ENCODE assay signal across 12 cellular contexts in the genomic region with DNA sequence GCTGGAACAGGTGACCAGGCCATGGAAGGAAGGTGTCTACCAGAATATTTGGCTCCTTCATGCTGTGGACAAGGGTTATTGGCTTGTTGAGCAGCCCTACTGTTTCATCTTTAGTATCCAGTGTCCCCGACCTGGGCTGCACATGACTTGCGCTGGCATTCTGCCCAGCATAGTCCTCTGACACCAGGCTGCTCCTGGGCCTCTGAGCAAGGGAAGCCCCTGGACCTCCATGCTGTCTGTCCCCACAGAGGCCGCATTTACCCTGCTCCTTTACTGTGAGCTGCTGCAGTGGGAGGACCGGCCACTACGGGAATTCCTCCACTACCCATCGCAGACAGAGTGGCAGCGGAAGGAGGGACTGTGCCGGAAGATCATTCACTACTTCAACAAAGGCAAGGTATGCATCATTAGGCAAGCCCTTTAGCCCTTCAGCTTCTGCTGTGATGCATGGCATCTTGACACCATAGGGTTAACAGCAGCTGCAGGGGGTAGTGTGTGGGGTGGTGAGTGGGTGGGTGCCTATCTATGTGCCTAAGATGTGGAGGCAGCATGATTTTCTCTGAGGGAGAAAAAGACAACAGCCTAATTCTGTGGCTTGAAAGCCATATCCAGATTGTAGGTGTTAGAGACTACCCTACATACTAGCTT. TPM values are rescaled to one million over a fixed set of nuclear protein-coding genes. Genes with fewer than 3 reads are reported as not detected.
DNase-seq lines count a peak whose midpoint lies in the region; ATAC-seq, FAIRE-seq and TF ChIP-seq lines count a peak whose summit lies in the region.
"Had no signal": no experiment of that assay in that cellular context is flagged by ENCODE, and none has a peak within 500 bp of the region (broad histone marks: within the 10 kb centered on the region; RNA-seq: fewer than 3 reads in every experiment).

No MANE protein-coding gene starts in this region.

- CTCF ChIA-PET in HepG2 (lab: Yijun Ruan, JAX; ENCODE audit: low intra/inter-chr PET ratio, low total read pairs) = no interaction called here

- no peak for TF ChIP-seq EP300 in HepG2 (IDR thresholded peaks at IDR 0.05; ENCODE audit: low read depth in 2 of 2, low read length in 2 of 2)
- no peak for TF ChIP-seq EP300 in HepG2 (CRISPR knock-in tag; IDR thresholded peaks at IDR 0.05; ENCODE audit: borderline replicate concordance)

- TF ChIP-seq POLR2A in HepG2 (IDR thresholded peaks at IDR 0.05; ENCODE audit: insufficient read depth in 1 of 2, low read depth in 2 of 2, low read length in 2 of 2) (no peak), right lobe of liver (IDR thresholded peaks at IDR 0.05) (no peak)

- H3K36me3 ChIP-seq in HepG2 (replicated peaks in 1 of 2; ENCODE audit: control insufficient read depth in 1 of 2, insufficient read depth in 2 of 2, low read length in 2 of 2) (no peaks in the 10 kb centered on the region), right lobe of liver (no peaks in the 10 kb centered on the region), endodermal cell (ENCODE audit: control insufficient read depth, insufficient read depth, low read length) (no peaks in the 10 kb centered on the region), WERI-Rb-1 (no peaks in the 10 kb centered on the region)
- H3K36me3 ChIP-seq: prostate gland had no signal

- DNase-seq in HepG2 (ENCODE audit: low spot score) = peak; percentile 14
- DNase-seq in right lobe of liver = no peak
- peak; percentile 38 for DNase-seq in endodermal cell
- DNase-seq in mesenteric fat pad (ENCODE audit: low spot score) = peak; percentile 67
- no peak for DNase-seq in AG08396 (ENCODE audit: low spot score)
- DNase-seq in WERI-Rb-1 = no peak
- DNase-seq in dedifferentiated amniotic fluid mesenchymal stem cell (ENCODE audit: extremely low spot score) = no peak
- DNase-seq in NCI-H748 treated with DMSO at 0.1 percent for 48 hours (lab: John Stamatoyannopoulos, UW) = no peak
- DNase-seq: activated T-cell treated with anti-CD3 and anti-CD28 coated beads, Interleukin-2, amount 50 U/mL, for 24 hours; NCI-H1436 had no signal

- 81% methylated on average over 4 of the region's 8 CpGs for WGBS in HepG2 (ENCODE audit: low lambda C conversion rate)
- WGBS in right lobe of liver (ENCODE audit: insufficient coverage, low coverage, low lambda C conversion rate, missing lambda C conversion rate) = 24% methylated on average over 2 of the region's 8 CpGs
- 87 to 91% methylated on average over 8 of the region's 8 CpGs for WGBS in endodermal cell (ENCODE audit: insufficient coverage in 1 of 2, insufficient read length in 1 of 2), 2 experiments

- H3K27ac Mint-ChIP-seq in endodermal cell = peak overlapping the region; percentile 64
- H3K27ac Mint-ChIP-seq: activated T-cell treated with anti-CD3 and anti-CD28 coated beads, Interleukin-2, amount 50 U/mL, for 24 hours had no signal

- TF ChIP-seq CTCF in HepG2 (CRISPR knock-in tag; IDR thresholded peaks at IDR 0.05) = no peak
- TF ChIP-seq CTCF in right lobe of liver (IDR thresholded peaks at IDR 0.05) = no peak
- TF ChIP-seq CTCF in endodermal cell (conservative IDR thresholded peaks at IDR 0.05) = no peak
- no peak for TF ChIP-seq CTCF in WERI-Rb-1 (IDR thresholded peaks at IDR 0.05; ENCODE audit: low read depth, low read length)

- peaks cover 2% of the 10 kb centered on the region for H3K36me3 Mint-ChIP-seq in endodermal cell (ENCODE audit: low read depth)

- no TSS peak for BruUV-seq in HepG2 (replicated peaks; lab: Mats Ljungman, UMichigan)

- intact Hi-C loops in HepG2 (cut with micrococcal nuclease; ENCODE audit: unreplicated experiment) (no loop called here), right lobe of liver (cut with DNase I) (no loop called here)

- H3K4me3 ChIP-seq in HepG2 (replicated peaks in 1 of 3; ENCODE audit: insufficient read depth in 1 of 3, low read depth in 2 of 3, low read length in 3 of 3) (no peak overlapping the region), right lobe of liver (no peak overlapping the region), endodermal cell (ENCODE audit: low read length) (no peak overlapping the region), WERI-Rb-1 (ENCODE audit: low read depth, low read length) (no peak overlapping the region)
- H3K4me3 ChIP-seq: prostate gland had no signal

- TF ChIP-seq RAD21 in HepG2 (CRISPR knock-in tag; IDR thresholded peaks at IDR 0.05) = no peak

- H3K9ac ChIP-seq in HepG2 (ENCODE audit: insufficient read depth, low read depth, low read length) (no peak overlapping the region), endodermal cell (ENCODE audit: extremely low read depth, low read length, poor library complexity, severe bottlenecking) (no peak overlapping the region)

- H3K27me3 ChIP-seq in HepG2 (ENCODE audit: control insufficient read depth in 1 of 2, insufficient read depth in 2 of 2, low read length in 2 of 2) (no peaks in the 10 kb centered on the region; a peak in 2 of 5 replicates), right lobe of liver (no peaks in the 10 kb centered on the region), endodermal cell (ENCODE audit: control insufficient read depth, insufficient read depth, low read length, poor library complexity, severe bottlenecking) (no peaks in the 10 kb centered on the region), WERI-Rb-1 (ENCODE audit: insufficient read depth, low read depth, severe bottlenecking) (no peaks in the 10 kb centered on the region)

- H3K4me2 ChIP-seq in HepG2 (ENCODE audit: low read depth, low read length) = no peak overlapping the region

- peaks cover under 1% of the 10 kb centered on the region for H3K9me3 Mint-ChIP-seq in endodermal cell
- H3K9me3 Mint-ChIP-seq: activated T-cell treated with anti-CD3 and anti-CD28 coated beads, Interleukin-2, amount 50 U/mL, for 24 hours had no signal

- H3K9me3 ChIP-seq in HepG2 (ENCODE audit: low read length) (no peaks in the 10 kb centered on the region), right lobe of liver (no peaks in the 10 kb centered on the region), endodermal cell (ENCODE audit: control insufficient read depth, low read length) (no peaks in the 10 kb centered on the region), WERI-Rb-1 (ENCODE audit: severe bottlenecking) (no peaks in the 10 kb centered on the region)
- H3K9me3 ChIP-seq: prostate gland had no signal

- H4K20me1 ChIP-seq in HepG2 (ENCODE audit: insufficient read depth, low read length) = no peaks in the 10 kb centered on the region

- POLR2A ChIA-PET in HepG2 (lab: Yijun Ruan, JAX) = interaction anchor here (1.0 kb wide), 2 partner anchors 44 kb away, joined by 3 read pairs; a partner anchor contains a TSS

- no peak overlapping the region for H3K4me3 Mint-ChIP-seq in endodermal cell
- H3K4me3 Mint-ChIP-seq: activated T-cell treated with anti-CD3 and anti-CD28 coated beads, Interleukin-2, amount 50 U/mL, for 24 hours had no signal

- no peak overlapping the region for H3K27ac ChIP-seq in HepG2 (ENCODE audit: extremely low read length, insufficient read depth, low read length)
- no peak overlapping the region for H3K27ac ChIP-seq in right lobe of liver
- no peak overlapping the region for H3K27ac ChIP-seq in endodermal cell (ENCODE audit: low read depth, low read length)
- H3K27ac ChIP-seq in WERI-Rb-1 = no peak overlapping the region
- H3K27ac ChIP-seq: prostate gland had no signal

- no peaks in the 10 kb centered on the region for H3K27me3 Mint-ChIP-seq in endodermal cell (ENCODE audit: insufficient read depth)
- H3K27me3 Mint-ChIP-seq: activated T-cell treated with anti-CD3 and anti-CD28 coated beads, Interleukin-2, amount 50 U/mL, for 24 hours had no signal

- peaks cover 21% of the 10 kb centered on the region for H3K4me1 ChIP-seq in HepG2 (ENCODE audit: insufficient read depth, low read length)
- H3K4me1 ChIP-seq in right lobe of liver = no peaks in the 10 kb centered on the region
- H3K4me1 ChIP-seq in endodermal cell (ENCODE audit: control insufficient read depth, insufficient read depth, low read length) = peaks cover 13% of the 10 kb centered on the region
- H3K4me1 ChIP-seq: prostate gland had no signal

- FAIRE-seq in HepG2 (lab: Jason Lieb, UNC) = no peak
- FAIRE-seq: colon had no signal

- no peaks in the 10 kb centered on the region for H3K79me2 ChIP-seq in HepG2 (ENCODE audit: insufficient read depth, low read length)

- H3K4me1 Mint-ChIP-seq in endodermal cell = peaks cover 21% of the 10 kb centered on the region

- H2AFZ ChIP-seq in HepG2 (ENCODE audit: low read length) = no peak overlapping the region

- ATAC-seq in HepG2 = no peak
- no peak for ATAC-seq in right lobe of liver

- in situ Hi-C loops in HepG2 (cut with HindIII; ENCODE audit: extremely low pct_ligation_motif_present, low pct_unique_long_range_greater_than_20kb) = no loop called here

RNA-seq across cellular contexts. Expression of a gene that starts 44.0 kb away (rescaled TPM):
- total RNA-seq in HepG2 (2016; rRNA removed; fragmentation: Illumina TruSeq; extraction: Trizol) (111 and 269 TPM in 2 replicates), right lobe of liver (100 to 1,000 TPM in 2 of 6 experiments, 10 to 100 TPM in 4; 60.9 to 128 (median 81.8) TPM), endodermal cell (100 to 1,000 TPM; 153 to 225 TPM), mesenteric fat pad (87.8 TPM)
- total RNA-seq in HepG2 (2016; cell fraction: cytosol; rRNA removed; fragmentation: Illumina TruSeq; extraction: Trizol; ENCODE audit: low read depth) = 69.4 and 76.3 TPM in 2 replicates
- total RNA-seq in HepG2 (2016; cell fraction: insoluble cytoplasmic fraction; rRNA removed; fragmentation: Illumina TruSeq; extraction: Trizol) = 107 and 262 TPM in 2 replicates
- 72.9 and 73.6 TPM in 2 replicates for total RNA-seq in HepG2 (2016; cell fraction: membrane; rRNA removed; fragmentation: Illumina TruSeq; extraction: Trizol)
- total RNA-seq in HepG2 (2016; cell fraction: nucleus; rRNA removed; fragmentation: Illumina TruSeq; extraction: Trizol) = 161 and 173 TPM in 2 replicates
- polyA plus RNA-seq in HepG2 (2011; rRNA removed) = 47.6 and 55.4 TPM in 2 replicates
- 45.7 and 62.4 TPM in 2 replicates for polyA plus RNA-seq in HepG2 (2011; cell fraction: cytosol; rRNA removed)
- polyA plus RNA-seq in HepG2 (2011; cell fraction: nucleus; rRNA removed) = 15.5 and 21.5 TPM in 2 replicates
- polyA plus RNA-seq in HepG2 (2012) = 75.8 and 112 TPM in 2 replicates
- 49.9 and 54.5 TPM in 2 replicates for polyA plus RNA-seq in HepG2 (2016; cell fraction: cytosol; fragmentation: Illumina TruSeq; extraction: Trizol; ENCODE audit: low read depth)
- 114 and 115 TPM in 2 replicates for polyA plus RNA-seq in HepG2 (2016; cell fraction: insoluble cytoplasmic fraction; fragmentation: Illumina TruSeq; extraction: Trizol; ENCODE audit: low read depth)
- 56.5 and 56.9 TPM in 2 replicates for polyA plus RNA-seq in HepG2 (2016; cell fraction: membrane; fragmentation: Illumina TruSeq; extraction: Trizol; ENCODE audit: low read depth)
- polyA plus RNA-seq in HepG2 (2016; cell fraction: nucleus; fragmentation: Illumina TruSeq; extraction: Trizol; ENCODE audit: insufficient read depth, low read depth) = 280 and 295 TPM in 2 replicates
- polyA minus RNA-seq in HepG2 (2011; rRNA and poly(A)+ RNA removed; ENCODE audit: low replicate concordance) = 5.1 and 7.1 TPM in 2 replicates
- 15.4 and 17.7 TPM in 2 replicates for polyA minus RNA-seq in HepG2 (2011; cell fraction: cytosol; rRNA and poly(A)+ RNA removed)
- polyA minus RNA-seq in HepG2 (2011; cell fraction: nucleus; rRNA and poly(A)+ RNA removed) = 16.2 and 19.4 TPM in 2 replicates
- polyA plus RNA-seq in endodermal cell (2013, experiment 1 of 2) = 176 TPM
- polyA plus RNA-seq in endodermal cell (2013, experiment 2 of 2) = 180 TPM

RNA-seq across cellular contexts. Expression of a gene that starts 50.0 kb away (rescaled TPM):
- total RNA-seq in HepG2 (2016; rRNA removed; fragmentation: Illumina TruSeq; extraction: Trizol) = 19.3 and 19.6 TPM in 2 replicates
- 4.0 and 4.1 TPM in 2 replicates for total RNA-seq in HepG2 (2016; cell fraction: cytosol; rRNA removed; fragmentation: Illumina TruSeq; extraction: Trizol; ENCODE audit: low read depth)
- 15.8 and 19.9 TPM in 2 replicates for total RNA-seq in HepG2 (2016; cell fraction: insoluble cytoplasmic fraction; rRNA removed; fragmentation: Illumina TruSeq; extraction: Trizol)
- total RNA-seq in HepG2 (2016; cell fraction: membrane; rRNA removed; fragmentation: Illumina TruSeq; extraction: Trizol) = 21.6 and 22.6 TPM in 2 replicates
- total RNA-seq in HepG2 (2016; cell fraction: nucleus; rRNA removed; fragmentation: Illumina TruSeq; extraction: Trizol) = 15.0 and 17.5 TPM in 2 replicates
- polyA plus RNA-seq in HepG2 (2011; rRNA removed) = 8.2 and 8.5 TPM in 2 replicates
- 8.8 and 9.8 TPM in 2 replicates for polyA plus RNA-seq in HepG2 (2011; cell fraction: cytosol; rRNA removed)
- polyA plus RNA-seq in HepG2 (2011; cell fraction: nucleus; rRNA removed) = 10.4 and 11.9 TPM in 2 replicates
- polyA plus RNA-seq in HepG2 (2012) = 9.6 and 10.5 TPM in 2 replicates
- 3.9 and 4.1 TPM in 2 replicates for polyA plus RNA-seq in HepG2 (2016; cell fraction: cytosol; fragmentation: Illumina TruSeq; extraction: Trizol; ENCODE audit: low read depth)
- polyA plus RNA-seq in HepG2 (2016; cell fraction: insoluble cytoplasmic fraction; fragmentation: Illumina TruSeq; extraction: Trizol; ENCODE audit: low read depth) = 20.7 and 23.7 TPM in 2 replicates
- polyA plus RNA-seq in HepG2 (2016; cell fraction: membrane; fragmentation: Illumina TruSeq; extraction: Trizol; ENCODE audit: low read depth) = 17.3 and 19.5 TPM in 2 replicates
- polyA plus RNA-seq in HepG2 (2016; cell fraction: nucleus; fragmentation: Illumina TruSeq; extraction: Trizol; ENCODE audit: insufficient read depth, low read depth) = 21.7 and 22.1 TPM in 2 replicates
- 23.7 and 28.7 TPM in 2 replicates for polyA minus RNA-seq in HepG2 (2011; rRNA and poly(A)+ RNA removed; ENCODE audit: low replicate concordance)
- 9.1 and 9.2 TPM in 2 replicates for polyA minus RNA-seq in HepG2 (2011; cell fraction: cytosol; rRNA and poly(A)+ RNA removed)
- polyA minus RNA-seq in HepG2 (2011; cell fraction: nucleus; rRNA and poly(A)+ RNA removed) = 30.8 and 31.5 TPM in 2 replicates
- 10 to 100 TPM in 2 of 6 experiments, 1 to 10 TPM in 4; 7.1 to 14.1 (median 9.4) TPM for total RNA-seq in right lobe of liver
- 10 to 100 TPM; 49.5 to 58.2 TPM for total RNA-seq in endodermal cell
- polyA plus RNA-seq in endodermal cell (2013, experiment 1 of 2) = 38.9 TPM
- polyA plus RNA-seq in endodermal cell (2013, experiment 2 of 2) = 34.4 TPM
- total RNA-seq in mesenteric fat pad = 28.0 TPM

Comparison
In these comparisons a context has a peak if more than half of its experiments do, and no peak if none do; other contexts are left out.
1. DNase-seq: peak in HepG2 (single experiment), endodermal cell (single experiment) and mesenteric fat pad (single experiment); none in right lobe of liver (0 of 3), AG08396 (single experiment), WERI-Rb-1 (single experiment), dedifferentiated amniotic fluid mesenchymal stem cell (single experiment) and NCI-H748 treated with DMSO at 0.1 percent for 48 hours (single experiment).